ENCODE assay signal across 8 cellular contexts in the genomic region with DNA sequence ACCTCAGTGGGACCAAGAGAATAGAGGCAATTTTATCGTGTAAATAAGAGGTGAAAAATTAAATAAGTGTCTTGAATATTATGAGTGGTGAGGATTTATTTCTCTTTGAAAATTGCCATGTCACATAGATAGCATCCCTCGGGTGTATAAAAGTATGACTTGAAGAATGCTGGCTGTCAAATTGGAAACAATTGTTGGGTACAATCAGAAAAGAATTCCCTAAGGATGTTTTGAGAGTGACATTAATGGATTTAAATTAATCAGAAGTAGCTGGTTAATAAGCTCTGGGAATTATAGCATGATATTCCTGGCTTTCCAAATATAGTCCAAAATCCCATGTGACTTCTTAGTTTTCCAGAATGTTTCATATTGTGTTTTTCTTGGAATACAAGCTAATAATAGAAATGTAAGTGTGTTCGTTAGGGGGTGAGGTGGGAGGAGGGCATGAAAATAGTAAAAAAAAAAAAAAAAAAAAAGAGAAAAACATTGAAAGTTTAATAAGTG.
"Had no signal": no experiment of that assay in that cellular context is flagged by ENCODE, and none has a peak within 500 bp of the region (broad histone marks: within the 10 kb centered on the region; RNA-seq: fewer than 3 reads in every experiment).

No MANE protein-coding gene starts in this region.

- H3K9me3 ChIP-seq: HAP-1 had no signal

- H3K36me3 ChIP-seq: HAP-1 had no signal

- H3K4me2 ChIP-seq: GM23338 had no signal

- DNase-seq: GM23248, GOT3, H7, H9, HCEC 1CT, HFFc6 had no signal

- H2AFZ ChIP-seq: GM23248, GM23338 had no signal

- H3K27ac ChIP-seq: GM23248 had no signal

- H3K9ac ChIP-seq: GM23248 had no signal

- H3K4me3 ChIP-seq: GM23248, GM23338, HAP-1 had no signal
